1 cellular context compared by ENCODE assay signal in the genomic region with DNA sequence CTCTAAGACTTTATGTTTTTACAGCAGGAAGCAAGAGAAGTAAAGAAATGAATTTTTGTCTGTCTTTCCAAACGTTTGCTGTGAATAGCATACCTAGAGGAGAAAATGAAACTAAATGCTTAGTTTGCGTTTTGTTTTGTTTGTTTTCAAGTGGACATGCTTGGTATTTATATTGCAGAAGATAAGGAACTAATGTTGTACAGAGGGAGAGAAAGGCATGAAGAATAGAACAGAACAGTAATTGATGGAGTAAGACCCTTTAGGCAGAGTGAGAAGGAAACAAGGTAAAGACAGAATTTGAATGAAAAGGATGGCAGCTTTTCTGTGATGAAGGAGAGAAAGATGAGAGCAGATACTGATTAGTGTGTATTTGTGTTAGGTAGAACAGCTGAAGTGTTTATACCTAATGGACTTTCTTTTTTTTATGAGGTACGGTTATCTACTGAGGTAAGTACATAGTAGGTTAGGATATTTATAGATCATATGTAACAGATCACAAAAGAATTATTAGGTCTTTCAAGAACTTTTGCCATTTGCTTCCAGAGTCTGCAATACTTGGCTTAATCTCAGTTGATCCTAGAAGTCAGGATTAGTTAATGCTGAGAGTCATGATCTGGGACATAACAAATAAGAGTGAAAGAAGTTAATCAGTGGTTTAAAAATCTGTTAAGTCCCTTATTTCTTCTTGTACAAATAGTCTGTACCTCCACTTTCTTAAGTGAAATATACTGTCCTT.
TF ChIP-seq lines count a peak whose summit lies in the region.

No MANE protein-coding gene starts in this region.

TF ChIP-seq in GM23338, 12 proteins besides CTCF, POLR2A, EP300 and RAD21 (continued from another document):
- TF ChIP-seq ZNF462 (CRISPR knock-in tag; IDR thresholded peaks at IDR 0.05), result no peak
- TF ChIP-seq NANOG (IDR thresholded peaks at IDR 0.05; ENCODE audit: borderline replicate concordance), result no peak
- no peak for TF ChIP-seq EZH2 (IDR thresholded peaks at IDR 0.05; ENCODE audit: low read depth, unreplicated experiment)
- TF ChIP-seq CREB1 (CRISPR knock-in tag; IDR thresholded peaks at IDR 0.05; ENCODE audit: low read depth), result no peak
- TF ChIP-seq ETS1 (IDR thresholded peaks at IDR 0.05), result no peak
- no peak for TF ChIP-seq ZNF331 (CRISPR knock-in tag; IDR thresholded peaks at IDR 0.05; ENCODE audit: low read depth)
- TF ChIP-seq POLR2AphosphoS5 (IDR thresholded peaks at IDR 0.05; ENCODE audit: low read depth), result no peak
